In genomic region chr2:159188449-159188848, GRCh38 we compare ENCODE assay signal across 20 cellular contexts.
"Had no signal": no experiment of that assay in that cellular context is flagged by ENCODE, and none has a peak within 500 bp of the region (broad histone marks: within the 10 kb centered on the region; RNA-seq: fewer than 3 reads in every experiment).

No MANE protein-coding gene starts in this region.

- H3K4me1 ChIP-seq: adrenal gland, transverse colon had no signal

- H3K27ac ChIP-seq: transverse colon had no signal

- H3K27me3 ChIP-seq: adrenal gland, esophagus muscularis mucosa, transverse colon had no signal

- DNase-seq: activated CD4-positive, alpha-beta memory T cell treated with anti-CD3 and anti-CD28 coated beads for 36 hours; activated CD4-positive, alpha-beta T cell treated with anti-CD3 and anti-CD28 coated beads for 1 hour; activated CD8-positive, alpha-beta memory T cell treated with anti-CD3 and anti-CD28 coated beads, Interleukin-2, amount 10 ng/mL, durations not matched to agents 7 days and 5 days; activated effector memory CD4-positive, alpha-beta T cell treated with Interleukin-2 at 50 U/mL for 16 hours; activated T-cell treated with anti-CD3 and anti-CD28 coated beads, Interleukin-2, amount 50 U/mL, for 24 hours; adrenal gland; kidney glomerular epithelial cell; mammary epithelial cell; mucosa of descending colon; naive thymus-derived CD8-positive, alpha-beta T cell; posterior cingulate gyrus; stimulated activated CD4-positive, alpha-beta T cell treated with anti-CD3 and anti-CD28 coated beads, Interleukin-4, amount 100 ng/mL, for 4 hours; stimulated activated CD8-positive, alpha-beta memory T cell treated with anti-CD3 and anti-CD28 coated beads, Interleukin-4, amount 100 ng/mL, for 48 hours; stimulated activated naive CD4-positive, alpha-beta T cell treated with Interleukin-2 at 50 U/mL for 16 hours; T-helper 1 cell; T1000; transverse colon had no signal

- ATAC-seq: activated CD8-positive, alpha-beta memory T cell treated with anti-CD3 and anti-CD28 coated beads, Interleukin-2, amount 10 ng/mL, durations not matched to agents 7 days and 5 days; mucosa of descending colon; naive thymus-derived CD8-positive, alpha-beta T cell; SK-N-SH treated with all-trans-retinoic acid at 6 μM for 48 hours had no signal

- H3K9me3 ChIP-seq: adrenal gland, esophagus muscularis mucosa, mucosa of descending colon, transverse colon had no signal

- H3K4me3 ChIP-seq: adrenal gland, esophagus muscularis mucosa, mucosa of descending colon, smooth muscle cell, transverse colon had no signal

- H3K4me2 ChIP-seq: smooth muscle cell had no signal
